10 cellular contexts compared by ENCODE assay signal in genomic region chr7:27117687-27118491, GRCh38. TPM values are rescaled to one million over a fixed set of nuclear protein-coding genes. Genes with fewer than 3 reads are reported as not detected.
DNase-seq lines count a peak whose midpoint lies in the region; ATAC-seq and TF ChIP-seq lines count a peak whose summit lies in the region.
"Had no signal": no experiment of that assay in that cellular context is flagged by ENCODE, and none has a peak within 500 bp of the region (broad histone marks: within the 10 kb centered on the region; RNA-seq: fewer than 3 reads in every experiment).

No MANE protein-coding gene starts in this region.

- no peak overlapping the region for H3K4me3 Mint-ChIP-seq in activated naive CD4-positive, alpha-beta T cell treated with anti-CD3 and anti-CD28 coated beads, Interleukin-2, amount 10 ng/mL, durations not matched to agents 7 days and 5 days

- peak; percentile 13 to 49 for ATAC-seq in upper lobe of left lung (ENCODE audit: low FRiP score in 2 of 2)

- peak overlapping the region; percentile 42 to 77 for H3K4me3 ChIP-seq in esophagus (ENCODE audit: low read depth in 1 of 2, low read length in 2 of 2)
- peak overlapping the region; percentile 57 to 69 for H3K4me3 ChIP-seq in mucosa of rectum (ENCODE audit: low read length in 2 of 2)
- H3K4me3 ChIP-seq in upper lobe of left lung: peak overlapping the region; percentile 25 to 59 (median 44)

- peak in 1 of 4 donors; percentile 15 for TF ChIP-seq POLR2A in upper lobe of left lung (IDR thresholded peaks at IDR 0.05)

- WGBS in esophagus, 2 donors: 21 to 31% methylated on average over 22 of the region's 22 CpGs
- 37 to 38% methylated on average over 22 of the region's 22 CpGs for WGBS in upper lobe of left lung, 2 donors

- TF ChIP-seq CTCF in upper lobe of left lung (IDR thresholded peaks at IDR 0.05): no peak

- H3K27me3 ChIP-seq in esophagus (ENCODE audit: control insufficient read depth in 1 of 2, insufficient read depth in 2 of 2, low read length in 2 of 2): no peaks in the 10 kb centered on the region
- no peaks in the 10 kb centered on the region for H3K27me3 ChIP-seq in mucosa of rectum (ENCODE audit: control insufficient read depth in 2 of 2, insufficient read depth in 2 of 2, low read length in 2 of 2)
- H3K27me3 ChIP-seq in upper lobe of left lung: peaks cover 0 to 3% (median 1%) of the 10 kb centered on the region in 4 donors

- H3K4me1 Mint-ChIP-seq in activated naive CD4-positive, alpha-beta T cell treated with anti-CD3 and anti-CD28 coated beads, Interleukin-2, amount 10 ng/mL, durations not matched to agents 7 days and 5 days: no peaks in the 10 kb centered on the region

- H3K27ac ChIP-seq in esophagus (ENCODE audit: low read depth in 2 of 2, low read length in 1 of 2): peak overlapping the region; percentile 85 to 91
- peak overlapping the region; percentile 88 to 92 for H3K27ac ChIP-seq in mucosa of rectum (ENCODE audit: low read depth in 2 of 2, low read length in 2 of 2)
- H3K27ac ChIP-seq in upper lobe of left lung: peak overlapping the region; percentile 87 to 95 (median 90)
- H3K27ac ChIP-seq: 22Rv1 had no signal

- H3K9me3 ChIP-seq in esophagus (ENCODE audit: control insufficient read depth in 2 of 2, insufficient read depth in 1 of 2, low read depth in 1 of 2, low read length in 1 of 2) (no peaks in the 10 kb centered on the region), mucosa of rectum (ENCODE audit: control insufficient read depth in 2 of 2, low read length in 2 of 2) (no peaks in the 10 kb centered on the region), upper lobe of left lung (no peaks in the 10 kb centered on the region)

- no peaks in the 10 kb centered on the region for H3K36me3 ChIP-seq in esophagus (ENCODE audit: control insufficient read depth in 2 of 2, insufficient read depth in 2 of 2, low read length in 1 of 2)
- peaks cover 0 to 2% of the 10 kb centered on the region in 2 donors for H3K36me3 ChIP-seq in mucosa of rectum (ENCODE audit: control insufficient read depth in 2 of 2, insufficient read depth in 2 of 2, low read length in 2 of 2)
- no peaks in the 10 kb centered on the region for H3K36me3 ChIP-seq in upper lobe of left lung

- H3K27me3 Mint-ChIP-seq in activated naive CD4-positive, alpha-beta T cell treated with anti-CD3 and anti-CD28 coated beads, Interleukin-2, amount 10 ng/mL, durations not matched to agents 7 days and 5 days: peaks cover 8% of the 10 kb centered on the region

- peak overlapping the region; percentile 17 to 86 for H3K9ac ChIP-seq in mucosa of rectum (ENCODE audit: low read depth in 1 of 2, low read length in 2 of 2)

- H3K4me1 ChIP-seq in esophagus (ENCODE audit: control insufficient read depth in 2 of 2, insufficient read depth in 2 of 2, low read length in 1 of 2): peaks cover 0 to 2% of the 10 kb centered on the region in 2 donors
- H3K4me1 ChIP-seq in mucosa of rectum (ENCODE audit: control insufficient read depth in 2 of 2, insufficient read depth in 2 of 2, low read length in 2 of 2): peaks cover 50 to 84% of the 10 kb centered on the region in 2 donors
- H3K4me1 ChIP-seq in upper lobe of left lung: peaks cover 4 to 28% (median 14%) of the 10 kb centered on the region in 4 donors

- peak; percentile 64 for DNase-seq in NCI-H82 (lab: John Stamatoyannopoulos, UW)
- no peak for DNase-seq in NCI-H82 treated with DMSO at 0.1 percent for 48 hours (lab: John Stamatoyannopoulos, UW; ENCODE audit: unreplicated experiment)
- DNase-seq in upper lobe of left lung: no peak
- no peak for DNase-seq in activated naive CD4-positive, alpha-beta T cell treated with anti-CD3 and anti-CD28 coated beads, Interleukin-2, amount 10 ng/mL, durations not matched to agents 7 days and 5 days
- DNase-seq in NCI-H2107 (lab: John Stamatoyannopoulos, UW): no peak
- no peak for DNase-seq in stimulated activated CD4-positive, alpha-beta T cell treated with anti-CD3 and anti-CD28 coated beads, Interleukin-4, amount 100 ng/mL, for 4 hours
- DNase-seq: DMS153 had no signal

- no peak overlapping the region for H3K27ac Mint-ChIP-seq in activated naive CD4-positive, alpha-beta T cell treated with anti-CD3 and anti-CD28 coated beads, Interleukin-2, amount 10 ng/mL, durations not matched to agents 7 days and 5 days

- no peaks in the 10 kb centered on the region for H3K36me3 Mint-ChIP-seq in activated naive CD4-positive, alpha-beta T cell treated with anti-CD3 and anti-CD28 coated beads, Interleukin-2, amount 10 ng/mL, durations not matched to agents 7 days and 5 days

- CTCF ChIA-PET in activated naive CD4-positive, alpha-beta T cell treated with anti-CD3 and anti-CD28 coated beads, Interleukin-2, amount 10 ng/mL, durations not matched to agents 7 days and 5 days (lab: Charles Lee): interaction anchor here (1.4 kb wide), 1 partner anchor 43 kb away, joined by 4 read pairs; no protein-coding TSS in a partner anchor

- no peaks in the 10 kb centered on the region for H3K9me3 Mint-ChIP-seq in activated naive CD4-positive, alpha-beta T cell treated with anti-CD3 and anti-CD28 coated beads, Interleukin-2, amount 10 ng/mL, durations not matched to agents 7 days and 5 days

- no peak for TF ChIP-seq EP300 in upper lobe of left lung (IDR thresholded peaks at IDR 0.05)

RNA-seq across cellular contexts. Expression of gene HOXA4, which starts 12.7 kb away (rescaled TPM):
- polyA plus RNA-seq in esophagus: 1 to 10 TPM; 7.6 to 8.6 TPM
- total RNA-seq in upper lobe of left lung: 10 to 100 TPM in 1 of 6 donors, 1 to 10 TPM in 5; 1.5 to 10.5 (median 6.2) TPM

RNA-seq across cellular contexts. Expression of gene HOXA2, which starts 15.4 kb away (rescaled TPM):
- polyA plus RNA-seq in esophagus: 1 to 10 TPM; 1.8 to 2.3 TPM
- 1 to 10 TPM in 2 of 6 donors, under 1 TPM in 3, not detected in 1; 0.30 to 3.0 (median 0.86) TPM for total RNA-seq in upper lobe of left lung

RNA-seq across cellular contexts. Expression of gene HOXA1, which starts 22.1 kb away (rescaled TPM):
- polyA plus RNA-seq in esophagus: 1 to 10 TPM; 1.5 to 2.1 TPM
- total RNA-seq in upper lobe of left lung: 1 to 10 TPM in 1 of 6 donors, under 1 TPM in 2, not detected in 3; 0.46 to 2.1 (median 0.64) TPM

RNA-seq across cellular contexts. Expression of gene HOXA5, which starts 25.6 kb away (rescaled TPM):
- polyA plus RNA-seq in esophagus: 1 to 10 TPM; 1.7 to 3.5 TPM
- total RNA-seq in upper lobe of left lung: 10 to 100 TPM in 5 of 6 donors, 1 to 10 TPM in 1; 7.8 to 79.9 (median 16.9) TPM

RNA-seq across cellular contexts. Expression of gene HOXA6, which starts 29.7 kb away (rescaled TPM):
- under 1 TPM; 0.19 to 0.69 TPM for polyA plus RNA-seq in esophagus
- 1 to 10 TPM in 4 of 6 donors, under 1 TPM in 1, not detected in 1; 0.61 to 8.4 (median 4.0) TPM for total RNA-seq in upper lobe of left lung
